ENCODE assay signal across 20 cellular contexts in the genomic region with DNA sequence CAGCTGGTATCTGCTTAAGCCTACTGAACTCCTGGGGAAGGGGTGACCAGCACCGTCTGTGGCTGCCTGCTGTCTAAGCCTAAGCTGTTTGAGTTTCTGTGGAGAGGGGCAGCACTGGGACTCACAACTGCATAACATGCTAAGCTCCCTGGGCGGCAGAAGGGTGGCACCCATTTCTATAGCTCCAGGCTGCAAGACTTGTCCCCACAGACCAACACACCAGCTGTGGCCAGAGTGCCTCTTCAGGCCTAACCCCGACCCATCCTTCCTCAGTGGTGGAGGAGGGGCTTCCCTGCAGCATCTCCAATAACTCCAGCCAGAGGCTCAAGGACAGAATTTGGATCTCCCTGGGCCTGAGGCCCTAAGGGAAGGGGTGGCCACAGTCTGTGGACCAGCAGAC.
DNase-seq lines count a peak whose midpoint lies in the region; ATAC-seq, FAIRE-seq and TF ChIP-seq lines count a peak whose summit lies in the region.
"Had no signal": no experiment of that assay in that cellular context is flagged by ENCODE, and none has a peak within 500 bp of the region (broad histone marks: within the 10 kb centered on the region; RNA-seq: fewer than 3 reads in every experiment).

No MANE protein-coding gene starts in this region.

- H3K27ac ChIP-seq in GM23248 (peak overlapping the region; percentile 65), IMR-90 (ENCODE audit: insufficient read depth, low read length) (no peak overlapping the region; the same call in 1 of the 2 replicates), H1 (ENCODE audit: low read depth, low read length) (no peak overlapping the region), mesenchymal stem cell (ENCODE audit: low read length, poor library complexity, severe bottlenecking) (no peak overlapping the region)
- no peak overlapping the region for H3K27ac ChIP-seq in CD4-positive, alpha-beta T cell (ENCODE audit: low read depth, low read length)
- H3K27ac ChIP-seq: BLaER1 treated with 17β-estradiol and CSF1 and Interleukin-3, amounts not matched to agents 10 nM and 100 nM; HL-60 had no signal

- in situ Hi-C loops in GM23248 (cut with MboI) (no loop called here), IMR-90 (cut with MboI; ENCODE audit: low sequenced_read_pairs) (no loop called here)

- H3K27me3 ChIP-seq in GM23248 (replicated peaks; ENCODE audit: insufficient read depth) (no peaks in the 10 kb centered on the region), IMR-90 (ENCODE audit: control insufficient read depth, insufficient read depth, low read length) (no peaks in the 10 kb centered on the region), H1 (replicated peaks in 1 of 4; ENCODE audit: control insufficient read depth in 3 of 4, extremely low read depth in 1 of 4, insufficient read depth in 3 of 4, low read length in 3 of 4) (no peaks in the 10 kb centered on the region), mesenchymal stem cell (ENCODE audit: control insufficient read depth in 1 of 2, insufficient read depth in 1 of 2, low read length in 2 of 2) (no peaks in the 10 kb centered on the region)
- no peaks in the 10 kb centered on the region for H3K27me3 ChIP-seq in CD4-positive, alpha-beta T cell (ENCODE audit: control insufficient read depth, insufficient read depth, low read length)
- H3K27me3 ChIP-seq: BLaER1 treated with 17β-estradiol and CSF1 and Interleukin-3, amounts not matched to agents 10 nM and 100 nM had no signal

- no peaks in the 10 kb centered on the region; the same call in 1 of the 2 replicates for H3K9me1 ChIP-seq in IMR-90 (ENCODE audit: insufficient read depth, low read length)

- H3K56ac ChIP-seq in IMR-90 (ENCODE audit: extremely low read depth, insufficient read depth, low read length) (no peak overlapping the region; the same call in 1 of the 2 replicates), H1 (replicated peaks; ENCODE audit: insufficient read length, low read depth, low read length) (no peak overlapping the region)

- H3K23me2 ChIP-seq in H1 (ENCODE audit: low read depth, low read length), result no peaks in the 10 kb centered on the region

- dilution Hi-C loops in IMR-90 (cut with HindIII; ENCODE audit: low sequenced_read_pairs, unreplicated experiment), result no loop called here

- POLR2A ChIA-PET in IMR-90 (lab: Charles Lee; ENCODE audit: unreplicated experiment) (no interaction called here), H1 (lab: Charles Lee; ENCODE audit: partially characterized antibody) (no interaction called here)
- POLR2A ChIA-PET in CD4-positive, alpha-beta T cell (lab: Charles Lee), result no interaction called here

- CTCF ChIA-PET in IMR-90 (lab: Yijun Ruan, JAX) (no interaction called here), H1 (lab: Charles Lee; ENCODE audit: partially characterized antibody) (no interaction called here)
- CTCF ChIA-PET in CD4-positive, alpha-beta T cell (lab: Charles Lee), result no interaction called here

- peak overlapping the region; percentile 78; the same call in 1 of the 2 replicates for H3K18ac ChIP-seq in IMR-90 (ENCODE audit: low read depth, low read length)
- H3K18ac ChIP-seq in H1 (ENCODE audit: extremely low read depth, low read length), result no peak overlapping the region
- H3K18ac ChIP-seq in mesenchymal stem cell (ENCODE audit: low read depth in 1 of 2, low read length in 2 of 2), result no peak overlapping the region

- TF ChIP-seq POLR2A in IMR-90 (IDR thresholded peaks at IDR 0.05; ENCODE audit: low read depth, low read length), result no peak
- TF ChIP-seq POLR2A in H1 (IDR thresholded peaks at IDR 0.05; ENCODE audit: control extremely low read depth in 1 of 2, low read depth in 2 of 2, low read length in 2 of 2), result no peak

- no peaks in the 10 kb centered on the region for H3K79me2 ChIP-seq in GM23248 (ENCODE audit: insufficient read depth)
- no peaks in the 10 kb centered on the region for H3K79me2 ChIP-seq in H1 (ENCODE audit: control insufficient read depth in 1 of 2, insufficient read depth in 2 of 2, low read length in 2 of 2)

- no peak overlapping the region for H3K27ac Mint-ChIP-seq in CD4-positive, alpha-beta T cell
- H3K27ac Mint-ChIP-seq: B cell; CD4-positive, CD25-positive, alpha-beta regulatory T cell had no signal

- H3K4me2 ChIP-seq in GM23248 (ENCODE audit: unreplicated experiment) (no peak overlapping the region), IMR-90 (ENCODE audit: low read depth, low read length) (no peak overlapping the region), H1 (ENCODE audit: insufficient read depth in 1 of 2, low read depth in 2 of 2, low read length in 2 of 2) (no peak overlapping the region), mesenchymal stem cell (ENCODE audit: low read length, poor library complexity, severe bottlenecking) (no peak overlapping the region)
- H3K4me2 ChIP-seq: BLaER1 treated with 17β-estradiol and CSF1 and Interleukin-3, amounts not matched to agents 10 nM and 100 nM had no signal

- H2BK15ac ChIP-seq in IMR-90 (ENCODE audit: low read depth, low read length) (peak overlapping the region; percentile 21; the same call in 2 of the 3 replicates), H1 (ENCODE audit: low read length) (no peak overlapping the region), mesenchymal stem cell (ENCODE audit: low read depth, poor library complexity, severe bottlenecking) (no peak overlapping the region)

- H3K27me3 Mint-ChIP-seq in CD4-positive, alpha-beta T cell, result no peaks in the 10 kb centered on the region
- H3K27me3 Mint-ChIP-seq: B cell; CD4-positive, CD25-positive, alpha-beta regulatory T cell had no signal

- peak overlapping the region; percentile 44 for H3K4ac ChIP-seq in IMR-90 (ENCODE audit: low read depth, low read length)
- H3K4ac ChIP-seq in H1 (replicated peaks; ENCODE audit: insufficient read length, low read depth, low read length), result no peak overlapping the region
- H3K4ac ChIP-seq in mesenchymal stem cell (ENCODE audit: low read depth in 1 of 2, low read length in 2 of 2), result no peak overlapping the region

- H2AK5ac ChIP-seq in IMR-90 (ENCODE audit: low read depth, low read length) (peak overlapping the region; percentile 75), H1 (ENCODE audit: low read depth, low read length) (no peak overlapping the region), mesenchymal stem cell (ENCODE audit: low read length, severe bottlenecking) (no peak overlapping the region)

- no peaks in the 10 kb centered on the region for H3K36me3 Mint-ChIP-seq in CD4-positive, alpha-beta T cell (ENCODE audit: low read depth)
- H3K36me3 Mint-ChIP-seq: CD4-positive, CD25-positive, alpha-beta regulatory T cell had no signal

- BruUV-seq in IMR-90 (replicated peaks; lab: Mats Ljungman, UMichigan), result no TSS peak

- no peak overlapping the region for H3K23ac ChIP-seq in IMR-90 (ENCODE audit: low read depth, low read length)
- H3K23ac ChIP-seq in H1 (ENCODE audit: insufficient read length), result no peak overlapping the region
- no peak overlapping the region for H3K23ac ChIP-seq in mesenchymal stem cell (ENCODE audit: low read length in 2 of 2)

- H3K9me3 ChIP-seq in GM23248 (ENCODE audit: low read depth) (peaks cover 3% of the 10 kb centered on the region), IMR-90 (ENCODE audit: control insufficient read depth, insufficient read depth, low read length) (no peaks in the 10 kb centered on the region), H1 (ENCODE audit: insufficient read depth in 2 of 2, low read depth in 1 of 2, low read length in 1 of 2) (no peaks in the 10 kb centered on the region), mesenchymal stem cell (ENCODE audit: control insufficient read depth, low read length) (peaks cover 12% of the 10 kb centered on the region)
- H3K9me3 ChIP-seq in CD4-positive, alpha-beta T cell (ENCODE audit: control insufficient read depth, low read length), result no peaks in the 10 kb centered on the region
- H3K9me3 ChIP-seq: BLaER1 treated with 17β-estradiol and CSF1 and Interleukin-3, amounts not matched to agents 10 nM and 100 nM; Caco-2; HAP-1 had no signal

- 81 to 90% methylated on average over 3 of the region's 3 CpGs for WGBS in GM23248 (ENCODE audit: low coverage in 1 of 2, low lambda C conversion rate in 2 of 2, missing lambda C conversion rate in 2 of 2), 2 experiments
- no CpG with 5 or more reads among the region's 3 CpGs for WGBS in IMR-90 (ENCODE audit: extremely low coverage in 2 of 2, insufficient read length in 1 of 2), 2 experiments
- 94% methylated on average over 3 of the region's 3 CpGs; no CpG with 5 or more reads in 1 of the 2 experiments for WGBS in H1 (ENCODE audit: extremely low coverage in 1 of 2, insufficient coverage in 1 of 2, insufficient read length in 1 of 2, insufficient replicate concordance in 2 of 2, low coverage in 1 of 2, low lambda C conversion rate in 2 of 2, missing lambda C conversion rate in 1 of 2), 2 experiments
- 97% methylated on average over 3 of the region's 3 CpGs for WGBS in mesenchymal stem cell

- no peaks in the 10 kb centered on the region for H3K36me3 ChIP-seq in GM23248 (ENCODE audit: low read depth)
- H3K36me3 ChIP-seq in IMR-90 (ENCODE audit: control insufficient read depth, insufficient read depth, low read length), result no peaks in the 10 kb centered on the region
- H3K36me3 ChIP-seq in H1 (ENCODE audit: control insufficient read depth in 2 of 4, insufficient read depth in 4 of 4, low read length in 3 of 4), result no peaks in the 10 kb centered on the region
- no peaks in the 10 kb centered on the region for H3K36me3 ChIP-seq in mesenchymal stem cell (ENCODE audit: control insufficient read depth in 1 of 2, insufficient read depth in 2 of 2, low read depth in 1 of 2, low read length in 2 of 2)
- H3K36me3 ChIP-seq: BLaER1 treated with 17β-estradiol and CSF1 and Interleukin-3, amounts not matched to agents 10 nM and 100 nM; HAP-1 had no signal

- no peak for TF ChIP-seq CTCF in IMR-90 (conservative IDR thresholded peaks at IDR 0.05; ENCODE audit: low read depth, low read length)
- no peak for TF ChIP-seq CTCF in H1 (IDR thresholded peaks at IDR 0.05; ENCODE audit: control extremely low read depth in 1 of 3, insufficient read depth in 1 of 3, low read depth in 1 of 3, low read length in 3 of 3)
- TF ChIP-seq CTCF in CD4-positive, alpha-beta T cell (IDR thresholded peaks at IDR 0.05), result no peak

- peak overlapping the region; percentile 35; the same call in 1 of the 2 replicates for H3K14ac ChIP-seq in IMR-90 (replicated peaks; ENCODE audit: low read depth, low read length)
- H3K14ac ChIP-seq in H1 (ENCODE audit: insufficient read length), result no peak overlapping the region
- H3K14ac ChIP-seq in mesenchymal stem cell (ENCODE audit: low read length in 2 of 2), result no peak overlapping the region

- no peaks in the 10 kb centered on the region for H3K9me2 ChIP-seq in GM23248 (ENCODE audit: insufficient read depth)

- no peaks in the 10 kb centered on the region for H3K4me1 Mint-ChIP-seq in CD4-positive, alpha-beta T cell (ENCODE audit: low read depth)
- H3K4me1 Mint-ChIP-seq: B cell; CD4-positive, CD25-positive, alpha-beta regulatory T cell had no signal

- H2AK9ac ChIP-seq in IMR-90 (replicated peaks; ENCODE audit: low read depth, low read length, poor library complexity), result peak overlapping the region; percentile 11

- TF ChIP-seq EP300 in H1 (IDR thresholded peaks at IDR 0.05; ENCODE audit: borderline replicate concordance in 1 of 2, low read depth in 2 of 2, low read length in 2 of 2), result no peak

- H4K20me1 ChIP-seq in GM23248 (ENCODE audit: insufficient read depth) (no peaks in the 10 kb centered on the region), IMR-90 (ENCODE audit: insufficient read depth, low read length) (no peaks in the 10 kb centered on the region), H1 (replicated peaks in 1 of 2; ENCODE audit: control insufficient read depth in 1 of 2, insufficient read depth in 2 of 2, low read length in 2 of 2) (no peaks in the 10 kb centered on the region)
- H4K20me1 ChIP-seq: BLaER1 treated with 17β-estradiol and CSF1 and Interleukin-3, amounts not matched to agents 10 nM and 100 nM had no signal

- H3K9me3 Mint-ChIP-seq in CD4-positive, alpha-beta T cell, result peaks cover 10% of the 10 kb centered on the region

- peak overlapping the region; percentile 57 to 68 for H4K8ac ChIP-seq in IMR-90 (ENCODE audit: low read depth in 2 of 2, low read length in 2 of 2)
- peak overlapping the region; percentile 35; the same call in 1 of the 2 replicates for H4K8ac ChIP-seq in H1 (ENCODE audit: extremely low read depth, insufficient read depth, low read length)
- H4K8ac ChIP-seq in mesenchymal stem cell (ENCODE audit: low read length), result no peak overlapping the region

- H3K79me1 ChIP-seq in IMR-90 (ENCODE audit: low read depth in 1 of 2, low read length in 2 of 2) (no peaks in the 10 kb centered on the region), H1 (ENCODE audit: low read depth, low read length) (no peaks in the 10 kb centered on the region), mesenchymal stem cell (replicated peaks; ENCODE audit: low read length, poor library complexity, severe bottlenecking) (no peaks in the 10 kb centered on the region)

- H4K91ac ChIP-seq in IMR-90 (ENCODE audit: insufficient read depth, low read depth, low read length) (peak overlapping the region; percentile 55), H1 (replicated peaks; ENCODE audit: insufficient read length, low read length) (no peak overlapping the region), mesenchymal stem cell (ENCODE audit: low read length) (peak overlapping the region; percentile 3)

- H2BK12ac ChIP-seq in H1 (ENCODE audit: low read depth, low read length), result no peak overlapping the region
- H2BK12ac ChIP-seq in mesenchymal stem cell (ENCODE audit: low read length in 2 of 2), result no peak overlapping the region

- peak overlapping the region; percentile 56; the same call in 1 of the 2 replicates for H2AFZ ChIP-seq in GM23248
- H2AFZ ChIP-seq in IMR-90 (replicated peaks; ENCODE audit: low read length, poor library complexity), result peak overlapping the region; percentile 61
- no peak overlapping the region for H2AFZ ChIP-seq in H1 (ENCODE audit: low read length)
- H2AFZ ChIP-seq in mesenchymal stem cell (ENCODE audit: low read depth, low read length), result no peak overlapping the region

- no peaks in the 10 kb centered on the region for H3F3A ChIP-seq in GM23248 (ENCODE audit: insufficient read depth)

- H2BK20ac ChIP-seq in IMR-90 (ENCODE audit: low read depth, low read length), result peak overlapping the region; percentile 39; the same call in 1 of the 2 replicates
- H2BK20ac ChIP-seq in H1 (ENCODE audit: low read length), result no peak overlapping the region

- H3K4me3 Mint-ChIP-seq in CD4-positive, alpha-beta T cell, result no peak overlapping the region
- H3K4me3 Mint-ChIP-seq: B cell had no signal

- TF ChIP-seq RAD21 in IMR-90 (IDR thresholded peaks at IDR 0.05; ENCODE audit: low read length), result no peak
- TF ChIP-seq RAD21 in H1 (IDR thresholded peaks at IDR 0.05 in 1 of 2, conservative IDR thresholded peaks at IDR 0.05 in 1 of 2; ENCODE audit: low read depth in 2 of 2, low read length in 2 of 2), result no peak

- H3K9ac ChIP-seq in GM23248 (peak overlapping the region; percentile 5; the same call in 1 of the 2 replicates), IMR-90 (ENCODE audit: low read depth, low read length) (no peak overlapping the region), H1 (replicated peaks in 1 of 4; ENCODE audit: extremely low read depth in 1 of 4, low read depth in 3 of 4, low read length in 3 of 4) (no peak overlapping the region), mesenchymal stem cell (ENCODE audit: low read length) (no peak overlapping the region)
- H3K9ac ChIP-seq: BLaER1 treated with 17β-estradiol and CSF1 and Interleukin-3, amounts not matched to agents 10 nM and 100 nM had no signal

- H3K4me1 ChIP-seq in GM23248 (ENCODE audit: insufficient read depth), result peaks cover 27% of the 10 kb centered on the region
- peaks cover 4% of the 10 kb centered on the region; the same call in 1 of the 2 replicates for H3K4me1 ChIP-seq in IMR-90 (ENCODE audit: control insufficient read depth, insufficient read depth, low read length)
- H3K4me1 ChIP-seq in H1 (replicated peaks in 1 of 4; ENCODE audit: control insufficient read depth in 3 of 4, insufficient read depth in 4 of 4, low read length in 3 of 4), result no peaks in the 10 kb centered on the region; a peak in 2 of 7 replicates
- no peaks in the 10 kb centered on the region for H3K4me1 ChIP-seq in mesenchymal stem cell (ENCODE audit: control insufficient read depth, insufficient read depth, low read depth, low read length)
- H3K4me1 ChIP-seq: BLaER1 treated with 17β-estradiol and CSF1 and Interleukin-3, amounts not matched to agents 10 nM and 100 nM; Caco-2; HAP-1 had no signal

- H4K5ac ChIP-seq in IMR-90 (ENCODE audit: low read depth, low read length) (peak overlapping the region; percentile 57; the same call in 1 of the 2 replicates), H1 (ENCODE audit: insufficient read length, low read depth, low read length) (no peak overlapping the region)

- H3K4me3 ChIP-seq in GM23248 (no peak overlapping the region), IMR-90 (ENCODE audit: insufficient read depth, low read depth, low read length) (no peak overlapping the region), H1 (ENCODE audit: extremely low read depth in 1 of 4, insufficient read depth in 2 of 4, low read depth in 3 of 4, low read length in 4 of 4) (no peak overlapping the region), mesenchymal stem cell (ENCODE audit: insufficient read depth in 1 of 2, low read depth in 1 of 2, low read length in 2 of 2) (no peak overlapping the region)
- H3K4me3 ChIP-seq: BLaER1 treated with 17β-estradiol and CSF1 and Interleukin-3, amounts not matched to agents 10 nM and 100 nM; HAP-1; K562 had no signal

- no peak for DNase-seq in GM23248
- DNase-seq in IMR-90, result no peak
- no peak for DNase-seq in H1 (ENCODE audit: low read depth in 1 of 2, low spot score in 2 of 2)
- no peak for DNase-seq in mesenchymal stem cell
- DNase-seq in T-helper 9 cell, result no peak
- no peak for DNase-seq in CD4-positive, alpha-beta T cell
- no peak for DNase-seq in activated CD4-positive, alpha-beta T cell treated with anti-CD3 and anti-CD28 coated beads, Interleukin-2, amount 50 U/mL, for 1 hour
- DNase-seq in AG08395 (ENCODE audit: low spot score), result no peak
- DNase-seq: 8988T; Caco-2; CD4-positive, CD25-positive, alpha-beta regulatory T cell; DMS79; GDM1; GOT3 had no signal

- no peak for FAIRE-seq in H1 (lab: Jason Lieb, UNC)
- FAIRE-seq: D721Med, K562 had no signal

- H2BK120ac ChIP-seq in IMR-90 (ENCODE audit: low read depth, low read length) (peak overlapping the region; percentile 59), H1 (replicated peaks; ENCODE audit: low read depth, low read length) (no peak overlapping the region), mesenchymal stem cell (ENCODE audit: low read depth, low read length) (no peak overlapping the region)

- H2BK5ac ChIP-seq in IMR-90 (ENCODE audit: low read depth, low read length, poor library complexity, severe bottlenecking) (peak overlapping the region; percentile 46), H1 (ENCODE audit: low read depth, low read length) (no peak overlapping the region), mesenchymal stem cell (ENCODE audit: low read depth, low read length, poor library complexity, severe bottlenecking) (no peak overlapping the region)

- no peak for ATAC-seq in IMR-90 (ENCODE audit: low read depth)
- ATAC-seq in CD4-positive, alpha-beta T cell (ENCODE audit: poor library complexity), result no peak
- ATAC-seq: K562 had no signal

- intact Hi-C loops in IMR-90 (cut with micrococcal nuclease), result loop anchor here (10.0 kb wide), 1 partner anchor 528 kb away; a partner anchor contains a TSS
- intact Hi-C loops in CD4-positive, alpha-beta T cell (cut with DNase I, micrococcal nuclease), result no loop called here

Comparison
In these comparisons a context has a peak if more than half of its experiments do, and no peak if none do; other contexts are left out.
1. H2AFZ ChIP-seq: peak in GM23248 (single experiment) and IMR-90 (single experiment); none in H1 (single experiment) and mesenchymal stem cell (single experiment).